ENCODE assay signal across 26 cellular contexts in genomic region chrX:17266171-17266570, GRCh38.
"Had no signal": no experiment of that assay in that cellular context is flagged by ENCODE, and none has a peak within 500 bp of the region (broad histone marks: within the 10 kb centered on the region; RNA-seq: fewer than 3 reads in every experiment).

No MANE protein-coding gene starts in this region.

- DNase-seq: activated CD4-positive, alpha-beta memory T cell treated with anti-CD3 and anti-CD28 coated beads for 36 hours; activated CD4-positive, alpha-beta T cell treated with anti-CD3 and anti-CD28 coated beads, Interleukin-2, amount 10 ng/mL, durations not matched to agents 7 days and 5 days; activated CD4-positive, CD25-positive, alpha-beta regulatory T cell; activated CD8-positive, alpha-beta memory T cell treated with anti-CD3 and anti-CD28 coated beads for 24 hours; activated gamma-delta T cell; activated naive CD4-positive, alpha-beta T cell treated with anti-CD3 and anti-CD28 coated beads for 36 hours; activated naive CD8-positive, alpha-beta T cell treated with anti-CD3 and anti-CD28 coated beads for 36 hours; activated T-cell treated with anti-CD3 and anti-CD28 coated beads, Interleukin-2, amount 50 U/mL, for 48 hours; anterior cingulate cortex; Karpas-422; NCI-H1105 treated with DMSO at 0.1 percent for 48 hours; NCI-H1436 treated with DMSO at 0.1 percent for 48 hours; NCI-H187; NCI-H2081; NCI-H510A treated with DMSO at 0.1 percent for 48 hours; NCI-H69; NK-92 treated with Interleukin-12 subunit alpha and Interleukin-12 subunit beta, amount 100 ng/mL, for 24 hours; OCI-M1; RPMI8226; SK-N-SH; T-helper 1 cell had no signal

- H3K4me2 ChIP-seq: SK-N-SH had no signal

- ATAC-seq: activated T-helper 17 cell treated with anti-CD3 and anti-CD28 coated beads, Interleukin-2, amount 50 U/mL, for 72 hours; Panc1; Right ventricle myocardium inferior had no signal

- H3K9me2 ChIP-seq: SK-N-SH had no signal

- H3K4me1 ChIP-seq: breast epithelium had no signal

- H3K9me3 ChIP-seq: SK-N-SH had no signal

- H3K27ac ChIP-seq: breast epithelium, VCaP had no signal

- H3K4me3 ChIP-seq: breast epithelium had no signal

- H3K36me3 ChIP-seq: breast epithelium had no signal

- H3K9ac ChIP-seq: SK-N-SH had no signal
